11 cellular contexts compared by ENCODE assay signal in genomic region chr1:216566809-216567208, GRCh38.
DNase-seq lines count a peak whose midpoint lies in the region; TF ChIP-seq lines count a peak whose summit lies in the region.
"Had no signal": no experiment of that assay in that cellular context is flagged by ENCODE, and none has a peak within 500 bp of the region (broad histone marks: within the 10 kb centered on the region; RNA-seq: fewer than 3 reads in every experiment).

No MANE protein-coding gene starts in this region.

- no peaks in the 10 kb centered on the region for H3K4me1 Mint-ChIP-seq in progenitor cell of endocrine pancreas (ENCODE audit: low read depth)

- H3K27me3 Mint-ChIP-seq in progenitor cell of endocrine pancreas: no peaks in the 10 kb centered on the region

- H3K9me3 ChIP-seq in testis: no peaks in the 10 kb centered on the region

- no peak overlapping the region for H3K27ac Mint-ChIP-seq in progenitor cell of endocrine pancreas
- H3K27ac Mint-ChIP-seq: CD8-positive, alpha-beta T cell; naive B cell had no signal

- TF ChIP-seq POLR2A in testis (IDR thresholded peaks at IDR 0.05): no peak

- H3K4me3 Mint-ChIP-seq in progenitor cell of endocrine pancreas (ENCODE audit: low read depth): no peak overlapping the region
- H3K4me3 Mint-ChIP-seq: CD8-positive, alpha-beta T cell; naive B cell had no signal

- TF ChIP-seq CTCF in progenitor cell of endocrine pancreas (IDR thresholded peaks at IDR 0.05; ENCODE audit: unreplicated experiment) (peak; percentile 28), testis (IDR thresholded peaks at IDR 0.05) (no peak)

- H3K27me3 ChIP-seq in testis: no peaks in the 10 kb centered on the region

- no peak overlapping the region for H3K27ac ChIP-seq in testis

- no peak overlapping the region for H3K4me3 ChIP-seq in testis
- H3K4me3 ChIP-seq: K562 had no signal

- H3K9me3 Mint-ChIP-seq in progenitor cell of endocrine pancreas (ENCODE audit: low read depth): no peaks in the 10 kb centered on the region

- intact Hi-C loops in testis (cut with DNase I; ENCODE audit: low total_unique reads): no loop called here

- peak; percentile 11 for DNase-seq in NCI-H2171 treated with DMSO at 0.1 percent for 48 hours (lab: John Stamatoyannopoulos, UW)
- no peak for DNase-seq in NCI-H2171 (lab: John Stamatoyannopoulos, UW)
- peak; percentile 5 for DNase-seq in LHCN-M2 (ENCODE audit: low read depth)
- DNase-seq in astrocyte of the hippocampus (ENCODE audit: low read depth, low spot score): peak; percentile 11
- DNase-seq in progenitor cell of endocrine pancreas (ENCODE audit: low spot score, unreplicated experiment): no peak
- no peak for DNase-seq in NOMO-1 (lab: John Stamatoyannopoulos, UW; ENCODE audit: unreplicated experiment in 2 of 2)
- DNase-seq in testis: no peak
- DNase-seq in activated CD8-positive, alpha-beta memory T cell treated with anti-CD3 and anti-CD28 coated beads, Interleukin-2, amount 50 U/mL, for 4 hours: no peak
- DNase-seq: CD8-positive, alpha-beta T cell; naive B cell had no signal

- no peaks in the 10 kb centered on the region for H3K36me3 ChIP-seq in testis (ENCODE audit: low read depth, missing control alignments)

- WGBS in testis, 2 donors: 49 to 96% methylated on average over 2 of the region's 2 CpGs

- no peaks in the 10 kb centered on the region for H3K4me1 ChIP-seq in testis

- no peaks in the 10 kb centered on the region for H3K36me3 Mint-ChIP-seq in progenitor cell of endocrine pancreas (ENCODE audit: insufficient read depth)
- H3K36me3 Mint-ChIP-seq: CD8-positive, alpha-beta T cell; naive B cell had no signal

Comparison
In these comparisons a context has a peak if more than half of its experiments do, and no peak if none do; other contexts are left out.
1. DNase-seq: peak in NCI-H2171 treated with DMSO at 0.1 percent for 48 hours (single experiment), LHCN-M2 (single experiment) and astrocyte of the hippocampus (single experiment); none in NCI-H2171 (single experiment), progenitor cell of endocrine pancreas (single experiment), NOMO-1 (0 of 2), testis (single experiment) and activated CD8-positive, alpha-beta memory T cell treated with anti-CD3 and anti-CD28 coated beads, Interleukin-2, amount 50 U/mL, for 4 hours (single experiment).